In the genomic region with DNA sequence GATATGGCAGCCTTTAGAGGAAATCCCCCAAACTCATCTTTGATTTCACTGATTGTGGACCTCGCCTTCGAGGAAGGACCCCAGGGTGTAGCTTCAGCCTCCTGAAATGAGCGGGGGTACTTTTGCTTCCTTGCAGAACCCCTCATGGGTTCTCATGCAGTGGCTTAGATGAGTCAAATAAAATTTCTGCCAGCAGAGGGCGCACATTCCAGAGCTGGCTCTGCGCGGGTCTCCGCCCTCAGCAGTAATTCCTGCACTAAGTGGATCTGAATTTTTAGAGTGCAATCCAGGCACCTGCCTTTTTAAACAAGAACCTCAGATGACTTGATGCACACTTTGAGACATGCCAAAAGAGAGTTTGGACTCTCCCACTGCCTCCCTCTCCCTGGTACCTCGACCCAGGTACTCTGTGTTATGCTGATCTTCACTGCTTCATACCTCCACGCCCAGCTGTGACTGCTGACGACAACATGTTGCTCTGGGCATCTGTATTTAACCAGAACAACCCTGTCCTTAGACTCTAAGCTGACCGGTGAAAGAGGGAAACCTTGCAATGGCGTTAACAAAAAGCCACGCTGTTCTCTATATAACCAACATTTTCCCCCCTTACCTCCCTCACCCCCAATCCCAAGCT, we compare ENCODE assay signal across 1 cellular context.
TF ChIP-seq lines count a peak whose summit lies in the region.

No MANE protein-coding gene starts in this region.

TF ChIP-seq in K562, 482 proteins besides CTCF, POLR2A, EP300 and RAD21 (continued from another document):
- no peak for TF ChIP-seq ZNF592 (IDR thresholded peaks at IDR 0.05)
- TF ChIP-seq, protein P1, sequence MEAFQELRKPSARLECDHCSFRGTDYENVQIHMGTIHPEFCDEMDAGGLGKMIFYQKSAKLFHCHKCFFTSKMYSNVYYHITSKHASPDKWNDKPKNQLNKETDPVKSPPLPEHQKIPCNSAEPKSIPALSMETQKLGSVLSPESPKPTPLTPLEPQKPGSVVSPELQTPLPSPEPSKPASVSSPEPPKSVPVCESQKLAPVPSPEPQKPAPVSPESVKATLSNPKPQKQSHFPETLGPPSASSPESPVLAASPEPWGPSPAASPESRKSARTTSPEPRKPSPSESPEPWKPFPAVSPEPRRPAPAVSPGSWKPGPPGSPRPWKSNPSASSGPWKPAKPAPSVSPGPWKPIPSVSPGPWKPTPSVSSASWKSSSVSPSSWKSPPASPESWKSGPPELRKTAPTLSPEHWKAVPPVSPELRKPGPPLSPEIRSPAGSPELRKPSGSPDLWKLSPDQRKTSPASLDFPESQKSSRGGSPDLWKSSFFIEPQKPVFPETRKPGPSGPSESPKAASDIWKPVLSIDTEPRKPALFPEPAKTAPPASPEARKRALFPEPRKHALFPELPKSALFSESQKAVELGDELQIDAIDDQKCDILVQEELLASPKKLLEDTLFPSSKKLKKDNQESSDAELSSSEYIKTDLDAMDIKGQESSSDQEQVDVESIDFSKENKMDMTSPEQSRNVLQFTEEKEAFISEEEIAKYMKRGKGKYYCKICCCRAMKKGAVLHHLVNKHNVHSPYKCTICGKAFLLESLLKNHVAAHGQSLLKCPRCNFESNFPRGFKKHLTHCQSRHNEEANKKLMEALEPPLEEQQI (IDR thresholded peaks at IDR 0.05), result no peak
- TF ChIP-seq NRF1 (conservative IDR thresholded peaks at IDR 0.05 in 1 of 2, IDR thresholded peaks at IDR 0.05 in 1 of 2), result peak; percentile 30 to 44; a peak in 1 of 4 replicates
- TF ChIP-seq RB1 (IDR thresholded peaks at IDR 0.05; ENCODE audit: low read depth), result 0 out of 2 replicates have a peak, but pooled peaks have one; percentile 31
- TF ChIP-seq BHLHE40 (IDR thresholded peaks at IDR 0.05; ENCODE audit: low read length), result 0 out of 2 replicates have a peak, but pooled peaks have one; percentile 4
- no peak for TF ChIP-seq RBM14 (IDR thresholded peaks at IDR 0.05; ENCODE audit: borderline replicate concordance, insufficient read depth, low read depth, low read length)
- no peak for TF ChIP-seq ZNF184 (CRISPR knock-in tag; IDR thresholded peaks at IDR 0.05)
- peak; percentile 74 for TF ChIP-seq TEAD4 (IDR thresholded peaks at IDR 0.05; ENCODE audit: low read length)
- TF ChIP-seq TEAD4 (CRISPR knock-in tag; IDR thresholded peaks at IDR 0.05; ENCODE audit: borderline replicate concordance), result no peak
